25 cellular contexts compared by ENCODE assay signal in the genomic region with DNA sequence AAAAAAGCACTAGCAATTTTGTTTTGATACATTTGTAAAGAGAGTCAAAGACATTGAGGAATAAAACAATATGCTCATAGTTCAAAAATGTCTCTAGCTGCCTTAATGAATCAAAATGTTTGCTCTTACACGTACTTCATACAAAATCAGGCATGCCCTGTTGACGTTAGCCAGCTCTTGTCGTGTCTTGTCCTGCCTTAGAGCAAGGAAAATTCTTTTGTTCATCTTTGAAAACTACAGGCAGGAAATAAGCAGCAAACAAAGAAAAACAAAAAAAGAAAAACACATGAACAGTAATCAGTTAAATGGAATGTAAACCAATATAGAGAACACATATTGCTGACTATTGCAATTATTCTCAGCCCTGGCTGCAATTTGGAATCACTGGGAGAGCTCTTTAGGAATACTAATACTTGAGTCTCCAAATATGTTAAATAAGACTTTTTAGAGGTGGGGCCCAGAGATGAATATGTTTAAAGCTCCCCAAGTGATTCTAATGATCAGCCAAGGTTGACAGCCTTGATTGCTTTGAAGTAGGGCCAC. TPM values are rescaled to one million over a fixed set of nuclear protein-coding genes. Genes with fewer than 3 reads are reported as not detected.
DNase-seq lines count a peak whose midpoint lies in the region; ATAC-seq and TF ChIP-seq lines count a peak whose summit lies in the region.
"Had no signal": no experiment of that assay in that cellular context is flagged by ENCODE, and none has a peak within 500 bp of the region (broad histone marks: within the 10 kb centered on the region; RNA-seq: fewer than 3 reads in every experiment).

No MANE protein-coding gene starts in this region.

- H3K4me1 ChIP-seq in trophoblast cell (ENCODE audit: control insufficient read depth in 1 of 2, insufficient read depth in 2 of 2, low read length in 2 of 2) (peaks cover 3 to 6% of the 10 kb centered on the region in 2 experiments), psoas muscle (peaks cover 10% of the 10 kb centered on the region)

- no peak overlapping the region for H3K4me3 Mint-ChIP-seq in HFFc6
- H3K4me3 Mint-ChIP-seq: activated naive CD8-positive, alpha-beta T cell treated with anti-CD3 and anti-CD28 coated beads, Interleukin-2, amount 10 ng/mL, durations not matched to agents 7 days and 5 days; activated T-helper 1 cell treated with anti-CD3 and anti-CD28 coated beads, Interleukin-12 subunit alpha, Interleukin-12 subunit beta, Interleukin-2, Interleukin-4 antibody, amounts not matched to agents 30 ng/mL and 10 ng/mL and 1 ng/mL, durations not matched to agents 14 hours and 24 hours and 36 hours; CD8-positive, alpha-beta T cell; IgD-negative memory B cell; nephron progenitor cell; T-cell had no signal

- H3K23ac ChIP-seq in trophoblast cell (ENCODE audit: low read length) = no peak overlapping the region

- H2BK5ac ChIP-seq in trophoblast cell (ENCODE audit: low read depth, low read length, poor library complexity) = peak overlapping the region; percentile 53

- no peaks in the 10 kb centered on the region for H3K9me3 Mint-ChIP-seq in HFFc6
- H3K9me3 Mint-ChIP-seq: activated naive CD8-positive, alpha-beta T cell treated with anti-CD3 and anti-CD28 coated beads, Interleukin-2, amount 10 ng/mL, durations not matched to agents 7 days and 5 days; activated T-helper 1 cell treated with anti-CD3 and anti-CD28 coated beads, Interleukin-12 subunit alpha, Interleukin-12 subunit beta, Interleukin-2, Interleukin-4 antibody, amounts not matched to agents 30 ng/mL and 10 ng/mL and 1 ng/mL, durations not matched to agents 14 hours and 24 hours and 36 hours; CD8-positive, alpha-beta T cell; IgD-negative memory B cell; nephron progenitor cell; T-cell had no signal

- TF ChIP-seq CTCF in HFFc6 (IDR thresholded peaks at IDR 0.05) = no peak
- TF ChIP-seq CTCF in psoas muscle (IDR thresholded peaks at IDR 0.05) = no peak

- peaks cover 11% of the 10 kb centered on the region for H3K36me3 Mint-ChIP-seq in HFFc6 (ENCODE audit: low read depth)
- H3K36me3 Mint-ChIP-seq: activated naive CD8-positive, alpha-beta T cell treated with anti-CD3 and anti-CD28 coated beads, Interleukin-2, amount 10 ng/mL, durations not matched to agents 7 days and 5 days; CD8-positive, alpha-beta T cell; IgD-negative memory B cell; T-cell had no signal

- no peak overlapping the region for H3K14ac ChIP-seq in trophoblast cell (ENCODE audit: low read length)

- H3K27me3 ChIP-seq in trophoblast cell (ENCODE audit: insufficient read depth, low read length) = no peaks in the 10 kb centered on the region
- no peaks in the 10 kb centered on the region for H3K27me3 ChIP-seq in psoas muscle (ENCODE audit: insufficient read depth in 3 of 3, low read length in 2 of 3)
- H3K27me3 ChIP-seq: tibial artery had no signal

- H4K12ac ChIP-seq in trophoblast cell (ENCODE audit: low read depth, low read length) = no peak overlapping the region

- H3K18ac ChIP-seq in trophoblast cell (ENCODE audit: low read length) = no peak overlapping the region

- WGBS in trophoblast cell (ENCODE audit: extremely low coverage, insufficient coverage, insufficient read length) = no CpG with 5 or more reads among the region's 3 CpGs
- WGBS in psoas muscle, 3 donors = 66 to 72% (median 69%) methylated on average over 3 of the region's 3 CpGs

- no peak overlapping the region for H3K4me2 ChIP-seq in trophoblast cell (ENCODE audit: low read length)

- H3K9me3 ChIP-seq in trophoblast cell (ENCODE audit: insufficient read depth, low read depth, low read length) (no peaks in the 10 kb centered on the region), psoas muscle (no peaks in the 10 kb centered on the region)
- H3K9me3 ChIP-seq: tibial artery had no signal

- H3K36me3 ChIP-seq in trophoblast cell (ENCODE audit: control insufficient read depth in 1 of 2, insufficient read depth in 2 of 2, low read length in 2 of 2) (peaks cover 4 to 13% of the 10 kb centered on the region in 2 experiments), psoas muscle (ENCODE audit: insufficient read depth in 1 of 2, low read depth in 1 of 2) (no peaks in the 10 kb centered on the region)
- H3K36me3 ChIP-seq: tibial artery had no signal

- H3K4me3 ChIP-seq in trophoblast cell (ENCODE audit: low read depth, low read length) (no peak overlapping the region), psoas muscle (no peak overlapping the region)
- H3K4me3 ChIP-seq: tibial artery had no signal

- no peaks in the 10 kb centered on the region for H3K79me2 ChIP-seq in trophoblast cell (ENCODE audit: control insufficient read depth, insufficient read depth, low read length, poor library complexity)

- no peak overlapping the region for H2AFZ ChIP-seq in trophoblast cell (ENCODE audit: insufficient read depth, low read length, poor library complexity)

- H4K91ac ChIP-seq in trophoblast cell (ENCODE audit: low read depth, low read length) = peak overlapping the region; percentile 19

- H2BK120ac ChIP-seq in trophoblast cell (ENCODE audit: insufficient read depth, low read length, poor library complexity) = peak overlapping the region; percentile 24

- H3K9ac ChIP-seq in trophoblast cell (ENCODE audit: low read length) = no peak overlapping the region

- H3K4me1 Mint-ChIP-seq in HFFc6 (ENCODE audit: low read depth) = peaks cover 46% of the 10 kb centered on the region
- H3K4me1 Mint-ChIP-seq: activated naive CD8-positive, alpha-beta T cell treated with anti-CD3 and anti-CD28 coated beads, Interleukin-2, amount 10 ng/mL, durations not matched to agents 7 days and 5 days; IgD-negative memory B cell; nephron progenitor cell; T-cell had no signal

- H2AK5ac ChIP-seq in trophoblast cell (ENCODE audit: low read length) = no peak overlapping the region

- H3K79me1 ChIP-seq in trophoblast cell (ENCODE audit: low read length) = peaks cover 5% of the 10 kb centered on the region

- DNase-seq in HFFc6 = no peak
- peak; percentile 8 for DNase-seq in amniotic epithelial cell (ENCODE audit: low read depth)
- no peak for DNase-seq in trophoblast cell
- no peak for DNase-seq in left cardiac atrium
- no peak for DNase-seq in stimulated activated naive CD4-positive, alpha-beta T cell (lab: John Stamatoyannopoulos, UW)
- DNase-seq in psoas muscle = no peak
- DNase-seq: activated naive CD8-positive, alpha-beta T cell treated with anti-CD3 and anti-CD28 coated beads, Interleukin-2, amount 10 ng/mL, durations not matched to agents 7 days and 5 days; CD8-positive, alpha-beta T cell; DND-41; erythroblast; midbrain; NCI-H187; NCI-H2227 treated with DMSO at 0.1 percent for 48 hours; NCI-H774; nephron progenitor cell; OCI-M1; SHP77 treated with DMSO at 0.1 percent for 48 hours; stimulated activated naive CD4-positive, alpha-beta T cell treated with Interleukin-2 at 50 U/mL for 16 hours; T-cell; tibial artery had no signal

- peak overlapping the region; percentile 65 for H3K27ac Mint-ChIP-seq in HFFc6
- H3K27ac Mint-ChIP-seq: activated naive CD8-positive, alpha-beta T cell treated with anti-CD3 and anti-CD28 coated beads, Interleukin-2, amount 10 ng/mL, durations not matched to agents 7 days and 5 days; activated T-helper 1 cell treated with anti-CD3 and anti-CD28 coated beads, Interleukin-12 subunit alpha, Interleukin-12 subunit beta, Interleukin-2, Interleukin-4 antibody, amounts not matched to agents 30 ng/mL and 10 ng/mL and 1 ng/mL, durations not matched to agents 14 hours and 24 hours and 36 hours; CD8-positive, alpha-beta T cell; IgD-negative memory B cell; nephron progenitor cell; T-cell had no signal

- peak overlapping the region; percentile 58 for H2BK12ac ChIP-seq in trophoblast cell (ENCODE audit: low read length)

- no peak overlapping the region for H3K27ac ChIP-seq in trophoblast cell (ENCODE audit: low read depth, low read length)
- no peak overlapping the region for H3K27ac ChIP-seq in psoas muscle
- H3K27ac ChIP-seq: tibial artery had no signal

- H4K8ac ChIP-seq in trophoblast cell (ENCODE audit: low read depth, low read length) = peak overlapping the region; percentile 62

- intact Hi-C loops in left cardiac atrium (cut with DNase I) (no loop called here), psoas muscle (cut with DNase I) (no loop called here)

- H3K27me3 Mint-ChIP-seq in HFFc6 (ENCODE audit: insufficient read depth) = peaks cover 2% of the 10 kb centered on the region; the same call in 1 of the 2 replicates

- ATAC-seq in esophagus mucosa (peak; percentile 80), HG03457 (IDR thresholded peaks at IDR 0.05; ENCODE audit: unreplicated experiment) (no peak), left cardiac atrium (no peak), psoas muscle (no peak)
- ATAC-seq: CD8-positive, alpha-beta T cell; T-cell had no signal

- H3K4ac ChIP-seq in trophoblast cell (ENCODE audit: low read depth, low read length) = no peak overlapping the region

RNA-seq across cellular contexts. Expression of gene CAPNS2, which starts 1.7 kb away (rescaled TPM):
- total RNA-seq in HFFc6 (2021; fragmentation: NEBNext Ultra II Directional; extraction: Animal tissue kit (Norgen Biotek cat#: 25700)) = under 1 TPM in 3 of 6 experiments, not detected in 3; 0.19 to 0.38 (median 0.25) TPM
- total RNA-seq in esophagus mucosa = 28.0 TPM
- polyA plus RNA-seq in trophoblast cell (2013) = 0.50 and 0.78 TPM in 2 replicates
- under 1 TPM in 1 of 2 donors, not detected in 1; 0.24 TPM for total RNA-seq in left cardiac atrium
- total RNA-seq in psoas muscle = under 1 TPM in 1 of 4 donors, not detected in 3; 0.38 TPM
- polyA plus RNA-seq in psoas muscle = under 1 TPM in 1 of 3 donors, not detected in 2; 0.04 TPM
- total RNA-seq: activated naive CD8-positive, alpha-beta T cell treated with anti-CD3 and anti-CD28 coated beads, Interleukin-2, amount 10 ng/mL, durations not matched to agents 7 days and 5 days; activated T-helper 1 cell treated with anti-CD3 and anti-CD28 coated beads, Interleukin-12 subunit alpha, Interleukin-12 subunit beta, Interleukin-2, Interleukin-4 antibody, amounts not matched to agents 30 ng/mL and 10 ng/mL and 1 ng/mL, durations not matched to agents 14 hours and 24 hours and 36 hours; CD8-positive, alpha-beta T cell; skeletal muscle tissue; T-cell had no signal
- polyA plus RNA-seq: IgD-negative memory B cell had no signal

RNA-seq across cellular contexts. Expression of gene LPCAT2, which starts 59.4 kb away (rescaled TPM):
- 10 to 100 TPM; 22.3 to 36.1 (median 27.5) TPM for total RNA-seq in HFFc6 (2021; fragmentation: NEBNext Ultra II Directional; extraction: Animal tissue kit (Norgen Biotek cat#: 25700))
- 9.8 TPM for total RNA-seq in esophagus mucosa
- 107 and 118 TPM in 2 replicates for polyA plus RNA-seq in trophoblast cell (2013)
- 10 to 100 TPM; 10.8 to 12.2 TPM for total RNA-seq in left cardiac atrium
- total RNA-seq in psoas muscle = 1 to 10 TPM; 2.1 to 4.3 (median 2.9) TPM
- 1 to 10 TPM; 1.0 to 1.6 (median 1.6) TPM for polyA plus RNA-seq in psoas muscle
- total RNA-seq: CD8-positive, alpha-beta T cell had no signal
- polyA plus RNA-seq: IgD-negative memory B cell had no signal

Comparison
In these comparisons a context has a peak if more than half of its experiments do, and no peak if none do; other contexts are left out.
1. RNA of gene CAPNS2, which starts 1.7 kb away (total RNA-seq): 28.0 TPM in esophagus mucosa (single experiment); 0.24 TPM in left cardiac atrium, 0.19 to 0.38 TPM in HFFc6 and 0.38 TPM in psoas muscle; every median in the first group is over 10 times any median in the second.